8 cellular contexts compared by ENCODE assay signal in genomic region chr3:98901032-98901464, GRCh38. TPM values are rescaled to one million over a fixed set of nuclear protein-coding genes. Genes with fewer than 3 reads are reported as not detected.
A peak's percentile ranks its signal among the peaks of the same experiment; 100 is the strongest.
DNase-seq lines count a peak whose midpoint lies in the region; FAIRE-seq and TF ChIP-seq lines count a peak whose summit lies in the region.

No MANE protein-coding gene starts in this region.

- H3K4me2 ChIP-seq in Loucy (ENCODE audit: low read depth, low read length, poor library complexity, severe bottlenecking): peak overlapping the region; percentile 96

- peak overlapping the region; percentile 92 for H2AFZ ChIP-seq in Loucy (ENCODE audit: low read length)

- peaks cover 15% of the 10 kb centered on the region; the same call in 1 of the 2 replicates for H3K79me2 ChIP-seq in Loucy (ENCODE audit: insufficient read depth, low read length)

- no peaks in the 10 kb centered on the region for H3K9me3 Mint-ChIP-seq in activated T-cell treated with anti-CD3 and anti-CD28 coated beads, Interleukin-2, amount 50 U/mL, for 24 hours
- no peaks in the 10 kb centered on the region for H3K9me3 Mint-ChIP-seq in type B pancreatic cell

- H3K27me3 ChIP-seq in Loucy (ENCODE audit: insufficient read depth, low read length, poor library complexity, severe bottlenecking): no peaks in the 10 kb centered on the region

- peaks cover 23% of the 10 kb centered on the region for H3K27me3 Mint-ChIP-seq in activated T-cell treated with anti-CD3 and anti-CD28 coated beads, Interleukin-2, amount 50 U/mL, for 24 hours
- H3K27me3 Mint-ChIP-seq in type B pancreatic cell: no peaks in the 10 kb centered on the region

- peak overlapping the region; percentile 73 for H3K9ac ChIP-seq in Loucy (ENCODE audit: low read depth, low read length, poor library complexity, severe bottlenecking)

- H3K36me3 ChIP-seq in Loucy (ENCODE audit: insufficient read depth, low read length): no peaks in the 10 kb centered on the region

- H3F3A ChIP-seq in Loucy (ENCODE audit: low read depth): no peaks in the 10 kb centered on the region

- TF ChIP-seq CTCF in Loucy (conservative IDR thresholded peaks at IDR 0.05; ENCODE audit: low read length) (no peak), type B pancreatic cell (conservative IDR thresholded peaks at IDR 0.05) (no peak)

- H3K36me3 Mint-ChIP-seq in activated T-cell treated with anti-CD3 and anti-CD28 coated beads, Interleukin-2, amount 50 U/mL, for 24 hours (ENCODE audit: low read depth): no peaks in the 10 kb centered on the region
- H3K36me3 Mint-ChIP-seq in type B pancreatic cell: peaks cover 5% of the 10 kb centered on the region

- no peaks in the 10 kb centered on the region for H3K9me3 ChIP-seq in Loucy (ENCODE audit: insufficient read depth, low read depth, low read length)

- H4K20me1 ChIP-seq in Loucy (ENCODE audit: insufficient read depth, low read length, poor library complexity, severe bottlenecking): peaks cover 14% of the 10 kb centered on the region

- no peaks in the 10 kb centered on the region for H3K9me2 ChIP-seq in Loucy (replicated peaks; ENCODE audit: low read depth, low read length)

- no peak overlapping the region for H3K27ac Mint-ChIP-seq in activated T-cell treated with anti-CD3 and anti-CD28 coated beads, Interleukin-2, amount 50 U/mL, for 24 hours
- H3K27ac Mint-ChIP-seq in type B pancreatic cell: peak overlapping the region; percentile 83

- peak overlapping the region; percentile 84 for H3K4me3 Mint-ChIP-seq in activated T-cell treated with anti-CD3 and anti-CD28 coated beads, Interleukin-2, amount 50 U/mL, for 24 hours
- peak overlapping the region; percentile 93 for H3K4me3 Mint-ChIP-seq in type B pancreatic cell

- DNase-seq in GM12891 (ENCODE audit: insufficient read length, low spot score) (peak; percentile 30), HCEC 1CT (peak; percentile 67), fibroblast of gingiva (ENCODE audit: low read depth) (peak; percentile 63), myocyte (ENCODE audit: low read depth) (peak; percentile 64), type B pancreatic cell (ENCODE audit: extremely low spot score, unreplicated experiment) (peak; percentile 71), NOMO-1 (lab: John Stamatoyannopoulos, UW; ENCODE audit: unreplicated experiment in 2 of 2) (no peak)
- DNase-seq in activated T-cell treated with anti-CD3 and anti-CD28 coated beads, Interleukin-2, amount 50 U/mL, for 24 hours: no peak

- no peak for TF ChIP-seq POLR2A in GM12891 (IDR thresholded peaks at IDR 0.05; ENCODE audit: low read depth, low read length)

- peaks cover 30% of the 10 kb centered on the region for H3K4me1 ChIP-seq in Loucy (ENCODE audit: insufficient read depth, low read length, poor library complexity, severe bottlenecking)

- FAIRE-seq in GM12891 (lab: Jason Lieb, UNC): peak; percentile 5

- peak overlapping the region; percentile 83 for H3K4me3 ChIP-seq in Loucy (ENCODE audit: low read length, poor library complexity, severe bottlenecking)

- H3K4me1 Mint-ChIP-seq in activated T-cell treated with anti-CD3 and anti-CD28 coated beads, Interleukin-2, amount 50 U/mL, for 24 hours (ENCODE audit: low read depth): peaks cover 24% of the 10 kb centered on the region
- peaks cover 5% of the 10 kb centered on the region for H3K4me1 Mint-ChIP-seq in type B pancreatic cell (ENCODE audit: unreplicated experiment)

TF ChIP-seq in GM12891, 5 proteins besides CTCF, POLR2A, EP300 and RAD21:
- TF ChIP-seq POLR2AphosphoS5 (IDR thresholded peaks at IDR 0.05; ENCODE audit: low read depth, low read length) (no peak), POU2F2 (IDR thresholded peaks at IDR 0.05; ENCODE audit: low read depth, low read length) (no peak), PAX5 (IDR thresholded peaks at IDR 0.05; ENCODE audit: insufficient read depth, low read length, severe bottlenecking) (no peak), SPI1 (IDR thresholded peaks at IDR 0.05; ENCODE audit: low read depth, low read length) (no peak), TAF1 (IDR thresholded peaks at IDR 0.05; ENCODE audit: low read depth, low read length) (no peak)

RNA-seq across cellular contexts. Expression of gene DCBLD2, which starts 0.4 kb away (rescaled TPM):
- 1.0 TPM for polyA plus RNA-seq in GM12891 (2012; ENCODE audit: low read depth, missing spikeins)
- total RNA-seq in myocyte (85.1 and 88.2 TPM in 2 replicates), type B pancreatic cell (ENCODE audit: low replicate concordance) (29.2 and 51.2 TPM in 2 replicates)
- 32.5 TPM for polyA plus RNA-seq in myocyte (2012)

Comparison
In these comparisons a context has a peak if more than half of its experiments do, and no peak if none do; other contexts are left out.
1. DNase-seq: peak in GM12891 (single experiment), HCEC 1CT (single experiment), fibroblast of gingiva (single experiment), myocyte (single experiment) and type B pancreatic cell (single experiment); none in activated T-cell treated with anti-CD3 and anti-CD28 coated beads, Interleukin-2, amount 50 U/mL, for 24 hours (single experiment) and NOMO-1 (0 of 2).